ENCODE assay signal across 40 cellular contexts in genomic region chr11:57210731-57211335, GRCh38. TPM values are rescaled to one million over a fixed set of nuclear protein-coding genes. Genes with fewer than 3 reads are reported as not detected.
DNase-seq lines count a peak whose midpoint lies in the region; ATAC-seq, FAIRE-seq and TF ChIP-seq lines count a peak whose summit lies in the region.
"Had no signal": no experiment of that assay in that cellular context is flagged by ENCODE, and none has a peak within 500 bp of the region (broad histone marks: within the 10 kb centered on the region; RNA-seq: fewer than 3 reads in every experiment).

No MANE protein-coding gene starts in this region.

- H3K4ac ChIP-seq in mesendoderm (ENCODE audit: low read depth, low read length): peak overlapping the region; percentile 72

- intact Hi-C loops in left ventricle myocardium superior (cut with micrococcal nuclease): no loop called here

- no peak overlapping the region for H4K8ac ChIP-seq in mesendoderm (ENCODE audit: low read depth, low read length)

- peak overlapping the region; percentile 20 for H3K18ac ChIP-seq in mesendoderm (ENCODE audit: low read length)

- no peak overlapping the region for H4K5ac ChIP-seq in mesendoderm (ENCODE audit: low read length)

- no peaks in the 10 kb centered on the region for H3K79me2 ChIP-seq in mesendoderm (ENCODE audit: control insufficient read depth, insufficient read depth, low read length)

- POLR2A ChIA-PET in activated CD4-positive, alpha-beta T cell treated with anti-CD3 and anti-CD28 coated beads, Interleukin-2, amount 10 ng/mL, durations not matched to agents 7 days and 5 days (lab: Charles Lee): no interaction called here

- H3K36me3 Mint-ChIP-seq in endodermal cell (ENCODE audit: low read depth): no peaks in the 10 kb centered on the region
- H3K36me3 Mint-ChIP-seq in activated CD4-positive, alpha-beta T cell treated with anti-CD3 and anti-CD28 coated beads, Interleukin-2, amount 10 ng/mL, durations not matched to agents 7 days and 5 days (ENCODE audit: low read depth): no peaks in the 10 kb centered on the region
- H3K36me3 Mint-ChIP-seq: activated naive CD4-positive, alpha-beta T cell treated with anti-CD3 and anti-CD28 coated beads, Interleukin-2, amount 50 U/mL, for 24 hours; T-cell had no signal

- peak overlapping the region; percentile 56 for H3K56ac ChIP-seq in mesendoderm (ENCODE audit: low read length)

- CTCF ChIA-PET in activated CD4-positive, alpha-beta T cell treated with anti-CD3 and anti-CD28 coated beads, Interleukin-2, amount 10 ng/mL, durations not matched to agents 7 days and 5 days (lab: Charles Lee): interaction anchor here (0.5 kb wide), 1 partner anchor 383 kb away, joined by 3 read pairs; no protein-coding TSS in a partner anchor

- H3K36me3 ChIP-seq in right atrium auricular region (no peaks in the 10 kb centered on the region), endodermal cell (ENCODE audit: control insufficient read depth, insufficient read depth, low read length) (no peaks in the 10 kb centered on the region), mesendoderm (ENCODE audit: control insufficient read depth, insufficient read depth, low read length) (no peaks in the 10 kb centered on the region)
- H3K36me3 ChIP-seq: HAP-1, stomach, thyroid gland had no signal

- H3K27me3 Mint-ChIP-seq in endodermal cell (ENCODE audit: insufficient read depth): no peaks in the 10 kb centered on the region
- H3K27me3 Mint-ChIP-seq in activated CD4-positive, alpha-beta T cell treated with anti-CD3 and anti-CD28 coated beads, Interleukin-2, amount 10 ng/mL, durations not matched to agents 7 days and 5 days: peaks cover 1% of the 10 kb centered on the region
- H3K27me3 Mint-ChIP-seq: activated CD4-positive, alpha-beta memory T cell treated with anti-CD3 and anti-CD28 coated beads, Interleukin-2, amount 10 ng/mL, durations not matched to agents 7 days and 5 days had no signal

- H3K27ac Mint-ChIP-seq in endodermal cell: no peak overlapping the region
- H3K27ac Mint-ChIP-seq in activated CD4-positive, alpha-beta T cell treated with anti-CD3 and anti-CD28 coated beads, Interleukin-2, amount 10 ng/mL, durations not matched to agents 7 days and 5 days: no peak overlapping the region
- H3K27ac Mint-ChIP-seq: activated CD4-positive, alpha-beta memory T cell treated with anti-CD3 and anti-CD28 coated beads, Interleukin-2, amount 10 ng/mL, durations not matched to agents 7 days and 5 days; activated naive CD4-positive, alpha-beta T cell treated with anti-CD3 and anti-CD28 coated beads, Interleukin-2, amount 50 U/mL, for 24 hours; activated T-helper 17 cell treated with anti-CD3 and anti-CD28 coated beads, Interleukin-2, amount 50 U/mL, for 72 hours; CD4-positive, alpha-beta T cell; T-cell had no signal

- H3K4me3 Mint-ChIP-seq in endodermal cell: no peak overlapping the region
- no peak overlapping the region for H3K4me3 Mint-ChIP-seq in activated CD4-positive, alpha-beta T cell treated with anti-CD3 and anti-CD28 coated beads, Interleukin-2, amount 10 ng/mL, durations not matched to agents 7 days and 5 days
- H3K4me3 Mint-ChIP-seq: activated CD4-positive, alpha-beta memory T cell treated with anti-CD3 and anti-CD28 coated beads, Interleukin-2, amount 10 ng/mL, durations not matched to agents 7 days and 5 days; activated naive CD4-positive, alpha-beta T cell treated with anti-CD3 and anti-CD28 coated beads, Interleukin-2, amount 50 U/mL, for 24 hours; activated T-helper 17 cell treated with anti-CD3 and anti-CD28 coated beads, Interleukin-2, amount 50 U/mL, for 72 hours; CD4-positive, alpha-beta T cell; T-cell had no signal

- H3K23ac ChIP-seq in mesendoderm (ENCODE audit: low read length): no peak overlapping the region

- no peaks in the 10 kb centered on the region for H3K9me3 Mint-ChIP-seq in endodermal cell
- H3K9me3 Mint-ChIP-seq in activated CD4-positive, alpha-beta T cell treated with anti-CD3 and anti-CD28 coated beads, Interleukin-2, amount 10 ng/mL, durations not matched to agents 7 days and 5 days: no peaks in the 10 kb centered on the region
- H3K9me3 Mint-ChIP-seq: activated CD4-positive, alpha-beta memory T cell treated with anti-CD3 and anti-CD28 coated beads, Interleukin-2, amount 10 ng/mL, durations not matched to agents 7 days and 5 days; activated naive CD4-positive, alpha-beta T cell treated with anti-CD3 and anti-CD28 coated beads, Interleukin-2, amount 50 U/mL, for 24 hours; activated T-helper 17 cell treated with anti-CD3 and anti-CD28 coated beads, Interleukin-2, amount 50 U/mL, for 72 hours; CD4-positive, alpha-beta T cell; T-cell had no signal

- peaks cover 12% of the 10 kb centered on the region for H3K4me1 Mint-ChIP-seq in endodermal cell
- no peaks in the 10 kb centered on the region for H3K4me1 Mint-ChIP-seq in activated CD4-positive, alpha-beta T cell treated with anti-CD3 and anti-CD28 coated beads, Interleukin-2, amount 10 ng/mL, durations not matched to agents 7 days and 5 days
- H3K4me1 Mint-ChIP-seq: activated CD4-positive, alpha-beta memory T cell treated with anti-CD3 and anti-CD28 coated beads, Interleukin-2, amount 10 ng/mL, durations not matched to agents 7 days and 5 days; activated naive CD4-positive, alpha-beta T cell treated with anti-CD3 and anti-CD28 coated beads, Interleukin-2, amount 50 U/mL, for 24 hours; activated T-helper 17 cell treated with anti-CD3 and anti-CD28 coated beads, Interleukin-2, amount 50 U/mL, for 72 hours; T-cell had no signal

- no peak overlapping the region for H2BK15ac ChIP-seq in mesendoderm (replicated peaks; ENCODE audit: low read depth)

- ATAC-seq in left ventricle myocardium superior (peak; percentile 15), GM19351 (IDR thresholded peaks at IDR 0.05; ENCODE audit: unreplicated experiment) (no peak)
- ATAC-seq: activated T-helper 17 cell treated with anti-CD3 and anti-CD28 coated beads, Interleukin-2, amount 50 U/mL, for 72 hours; GM12878; psoas muscle; T-cell had no signal

- H2BK120ac ChIP-seq in mesendoderm (ENCODE audit: low read depth, low read length): no peak overlapping the region

- TF ChIP-seq CTCF in right atrium auricular region (IDR thresholded peaks at IDR 0.05): no peak
- TF ChIP-seq CTCF in endodermal cell (conservative IDR thresholded peaks at IDR 0.05): no peak

- H3K9me3 ChIP-seq in right atrium auricular region (no peaks in the 10 kb centered on the region), endodermal cell (ENCODE audit: control insufficient read depth, low read length) (peaks cover 7% of the 10 kb centered on the region)
- H3K9me3 ChIP-seq: HAP-1, psoas muscle, stomach, thyroid gland had no signal

- H3K4me3 ChIP-seq in right atrium auricular region (no peak overlapping the region), endodermal cell (ENCODE audit: low read length) (no peak overlapping the region), mesendoderm (ENCODE audit: low read length) (no peak overlapping the region)
- H3K4me3 ChIP-seq: GM12878, HAP-1, psoas muscle, stomach, thyroid gland had no signal

- H3K27ac ChIP-seq in right atrium auricular region (no peak overlapping the region), endodermal cell (ENCODE audit: low read depth, low read length) (peak overlapping the region; percentile 62), mesendoderm (ENCODE audit: low read depth, low read length) (no peak overlapping the region)
- H3K27ac ChIP-seq: psoas muscle, stomach, thyroid gland had no signal

- H2BK5ac ChIP-seq in mesendoderm (ENCODE audit: low read length): peak overlapping the region; percentile 18

- H3K27me3 ChIP-seq in right atrium auricular region (no peaks in the 10 kb centered on the region), endodermal cell (ENCODE audit: control insufficient read depth, insufficient read depth, low read length, poor library complexity, severe bottlenecking) (no peaks in the 10 kb centered on the region), mesendoderm (ENCODE audit: insufficient read depth, low read length, poor library complexity) (no peaks in the 10 kb centered on the region)
- H3K27me3 ChIP-seq: thyroid gland had no signal

- DNase-seq in left ventricle myocardium superior (no peak), right atrium auricular region (ENCODE audit: low spot score) (no peak), endodermal cell (peak; percentile 60), mesendoderm (peak; percentile 71), urothelium cell line (ENCODE audit: low spot score) (no peak), NCI-H1417 treated with DMSO at 0.1 percent for 48 hours (lab: John Stamatoyannopoulos, UW) (no peak)
- DNase-seq in activated CD4-positive, alpha-beta T cell treated with anti-CD3 and anti-CD28 coated beads, Interleukin-2, amount 10 ng/mL, durations not matched to agents 7 days and 5 days: no peak
- DNase-seq: activated CD4-positive, alpha-beta memory T cell treated with anti-CD3 and anti-CD28 coated beads, Interleukin-2, amount 10 ng/mL, durations not matched to agents 7 days and 5 days; activated CD4-positive, CD25-positive, alpha-beta regulatory T cell treated with anti-CD3 and anti-CD28 coated beads, Interleukin-2, amount 50 U/mL, for 72 hours; activated CD8-positive, alpha-beta memory T cell treated with anti-CD3 and anti-CD28 coated beads, Interleukin-2, amount 50 U/mL, for 48 hours; AML-193; amygdala; CD4-positive, alpha-beta T cell; cortex of kidney; mammary epithelial cell; NCI-H1105; NCI-H1930; NCI-H226; psoas muscle; small intestine; stimulated activated CD4-positive, alpha-beta T cell treated with anti-CD3 and anti-CD28 coated beads, Interleukin-1b, Interleukin-23, amount 100 ng/mL, for 48 hours; stimulated activated CD8-positive, alpha-beta memory T cell treated with anti-CD3 and anti-CD28 coated beads, Interleukin-4, amount 100 ng/mL, for 48 hours; stomach; T-cell; thyroid gland had no signal

- no peak overlapping the region for H3K4me2 ChIP-seq in mesendoderm (ENCODE audit: low read length)

- peaks cover 0 to 22% of the 10 kb centered on the region in 2 donors for H3K4me1 ChIP-seq in right atrium auricular region
- H3K4me1 ChIP-seq in endodermal cell (ENCODE audit: control insufficient read depth, insufficient read depth, low read length): peaks cover 4% of the 10 kb centered on the region
- H3K4me1 ChIP-seq in mesendoderm (ENCODE audit: control insufficient read depth, low read depth, low read length): peaks cover 18% of the 10 kb centered on the region
- H3K4me1 ChIP-seq: psoas muscle had no signal

- FAIRE-seq in urothelium cell line (lab: Jason Lieb, UNC): peak; percentile 42
- FAIRE-seq: A204.1, D721Med, endometrium, GM12878, keratinocyte, small intestine, TTC549 had no signal

- WGBS in endodermal cell (ENCODE audit: insufficient coverage in 1 of 2, insufficient read length in 1 of 2), 2 experiments: 64 to 82% methylated on average over 4 to 11 of the region's 11 CpGs
- WGBS in mesendoderm (ENCODE audit: extremely low coverage, insufficient coverage, low lambda C conversion rate): no CpG with 5 or more reads among the region's 11 CpGs

- H3K79me1 ChIP-seq in mesendoderm (ENCODE audit: low read length): no peaks in the 10 kb centered on the region

- H2AK5ac ChIP-seq in mesendoderm (ENCODE audit: low read length): no peak overlapping the region

- H3K9ac ChIP-seq in endodermal cell (ENCODE audit: extremely low read depth, low read length, poor library complexity, severe bottlenecking): no peak overlapping the region
- H3K9ac ChIP-seq in mesendoderm (ENCODE audit: low read length): peak overlapping the region; percentile 4

RNA-seq across cellular contexts. Expression of gene APLNR, which starts 26.2 kb away (rescaled TPM):
- total RNA-seq in left ventricle myocardium superior (21.0 TPM), right atrium auricular region (10 to 100 TPM in 1 of 2 donors, 1 to 10 TPM in 1; 6.3 to 13.6 TPM), endodermal cell (1 to 10 TPM; 3.7 to 4.2 TPM)
- 13.9 TPM for polyA plus RNA-seq in endodermal cell (2013, experiment 1 of 2)
- 15.2 TPM for polyA plus RNA-seq in endodermal cell (2013, experiment 2 of 2)
- 17.1 TPM for polyA plus RNA-seq in mesendoderm (2013, experiment 1 of 2)
- polyA plus RNA-seq in mesendoderm (2013, experiment 2 of 2): 15.2 TPM
- not detected for total RNA-seq in activated CD4-positive, alpha-beta T cell treated with anti-CD3 and anti-CD28 coated beads, Interleukin-2, amount 10 ng/mL, durations not matched to agents 7 days and 5 days
- total RNA-seq: activated CD4-positive, alpha-beta memory T cell treated with anti-CD3 and anti-CD28 coated beads, Interleukin-2, amount 10 ng/mL, durations not matched to agents 7 days and 5 days; activated T-helper 17 cell treated with anti-CD3 and anti-CD28 coated beads, Interleukin-2, amount 50 U/mL, for 72 hours; CD4-positive, alpha-beta T cell; Daoy; fibroblast of lung; GM12878; mammary epithelial cell; MCF 10A; RPMI7951; SK-MEL-5; T-cell had no signal
- polyA plus RNA-seq: fibroblast of lung, keratinocyte, mammary epithelial cell had no signal

RNA-seq across cellular contexts. Expression of gene LRRC55, which starts 29.1 kb away (rescaled TPM):
- total RNA-seq in left ventricle myocardium superior: 0.35 TPM
- total RNA-seq in right atrium auricular region: not detected
- total RNA-seq in endodermal cell: under 1 TPM in 1 of 2 donors, not detected in 1; 0.04 TPM
- 8.9 TPM for polyA plus RNA-seq in endodermal cell (2013, experiment 1 of 2)
- polyA plus RNA-seq in endodermal cell (2013, experiment 2 of 2): 8.4 TPM
- 0.38 TPM for polyA plus RNA-seq in mesendoderm (2013, experiment 1 of 2)
- 0.25 TPM for polyA plus RNA-seq in mesendoderm (2013, experiment 2 of 2)
- not detected for total RNA-seq in activated CD4-positive, alpha-beta T cell treated with anti-CD3 and anti-CD28 coated beads, Interleukin-2, amount 10 ng/mL, durations not matched to agents 7 days and 5 days
- total RNA-seq: activated CD4-positive, alpha-beta memory T cell treated with anti-CD3 and anti-CD28 coated beads, Interleukin-2, amount 10 ng/mL, durations not matched to agents 7 days and 5 days; activated T-helper 17 cell treated with anti-CD3 and anti-CD28 coated beads, Interleukin-2, amount 50 U/mL, for 72 hours; CD4-positive, alpha-beta T cell; fibroblast of lung; GM12878; mammary epithelial cell; MCF 10A; RPMI7951; SK-MEL-5; T-cell had no signal
- polyA plus RNA-seq: fibroblast of lung, keratinocyte, mammary epithelial cell had no signal

Comparison
In these comparisons a context has a peak if more than half of its experiments do, and no peak if none do; other contexts are left out.
1. DNase-seq: peak in endodermal cell (single experiment) and mesendoderm (single experiment); none in left ventricle myocardium superior (single experiment), right atrium auricular region (single experiment), urothelium cell line (single experiment), activated CD4-positive, alpha-beta T cell treated with anti-CD3 and anti-CD28 coated beads, Interleukin-2, amount 10 ng/mL, durations not matched to agents 7 days and 5 days (single experiment) and NCI-H1417 treated with DMSO at 0.1 percent for 48 hours (single experiment).
2. RNA of gene APLNR, which starts 26.2 kb away (total RNA-seq): 21.0 TPM in left ventricle myocardium superior (single experiment), 6.3 to 13.6 TPM in right atrium auricular region and 3.7 to 4.2 TPM in endodermal cell; not detected in activated CD4-positive, alpha-beta T cell treated with anti-CD3 and anti-CD28 coated beads, Interleukin-2, amount 10 ng/mL, durations not matched to agents 7 days and 5 days; every median in the first group is over 4 times any median in the second.